Comparison of ENCODE assay signal across 13 cellular contexts in the genomic region with DNA sequence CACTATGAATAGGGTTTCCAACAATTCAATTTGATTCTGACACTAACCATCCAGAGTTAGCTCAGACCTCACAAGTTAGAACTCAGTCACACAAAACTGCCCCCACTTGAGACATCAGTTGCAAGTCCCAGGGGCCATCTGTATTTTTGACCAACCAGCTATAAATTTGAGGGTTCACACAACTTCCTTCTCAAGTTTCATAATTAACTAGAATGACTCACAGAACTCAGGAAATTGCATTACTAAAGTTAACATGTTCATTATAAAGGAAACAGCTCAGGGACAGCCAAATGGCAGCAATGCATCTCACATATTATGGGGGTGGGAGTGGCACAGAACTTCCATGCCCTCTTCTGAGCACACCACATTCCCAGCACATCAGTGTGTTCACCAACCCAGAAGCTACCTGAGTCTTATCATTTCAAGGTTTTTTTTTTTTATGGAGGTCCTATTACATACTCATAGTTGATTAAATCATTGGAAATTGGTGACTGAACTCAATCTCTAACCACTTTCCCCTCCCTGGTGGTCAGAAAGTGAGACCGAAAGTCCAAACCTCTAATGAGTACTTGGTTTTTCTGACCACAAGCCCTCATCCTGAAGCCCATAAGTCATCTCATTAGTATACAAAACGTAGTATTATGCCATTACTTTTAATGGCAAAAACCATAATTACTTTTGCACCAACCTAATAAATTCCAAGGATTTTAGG.
DNase-seq lines count a peak whose midpoint lies in the region; ATAC-seq and TF ChIP-seq lines count a peak whose summit lies in the region.
"Had no signal": no experiment of that assay in that cellular context is flagged by ENCODE, and none has a peak within 500 bp of the region (broad histone marks: within the 10 kb centered on the region; RNA-seq: fewer than 3 reads in every experiment).

No MANE protein-coding gene starts in this region.

- H3K9me3 Mint-ChIP-seq in activated CD4-positive, alpha-beta T cell treated with anti-CD3 and anti-CD28 coated beads for 36 hours (ENCODE audit: low read depth): peaks cover 5% of the 10 kb centered on the region

- no peaks in the 10 kb centered on the region for H3K9me3 ChIP-seq in mesenchymal stem cell (ENCODE audit: control insufficient read depth, low read length)
- H3K9me3 ChIP-seq in T-helper 17 cell (ENCODE audit: control insufficient read depth, low read length, poor library complexity, severe bottlenecking): no peaks in the 10 kb centered on the region

- H3K4me3 Mint-ChIP-seq in activated CD4-positive, alpha-beta T cell treated with anti-CD3 and anti-CD28 coated beads for 36 hours: no peak overlapping the region
- H3K4me3 Mint-ChIP-seq in T-helper 17 cell: no peak overlapping the region
- H3K4me3 Mint-ChIP-seq: naive thymus-derived CD8-positive, alpha-beta T cell had no signal

- no peaks in the 10 kb centered on the region for H3K4me1 Mint-ChIP-seq in activated CD4-positive, alpha-beta T cell treated with anti-CD3 and anti-CD28 coated beads for 36 hours
- no peaks in the 10 kb centered on the region for H3K4me1 Mint-ChIP-seq in T-helper 17 cell
- H3K4me1 Mint-ChIP-seq: naive thymus-derived CD8-positive, alpha-beta T cell had no signal

- DNase-seq in NOMO-1 treated with DMSO at 0.1 percent for 48 hours (lab: John Stamatoyannopoulos, UW; ENCODE audit: unreplicated experiment): peak; percentile 99
- DNase-seq in mesenchymal stem cell: peak; percentile 77
- DNase-seq in omental fat pad (ENCODE audit: low spot score): no peak
- DNase-seq in activated CD4-positive, alpha-beta T cell treated with anti-CD3 and anti-CD28 coated beads for 36 hours: no peak
- DNase-seq in T-helper 17 cell: no peak
- no peak for DNase-seq in NCI-H1048 (lab: John Stamatoyannopoulos, UW)
- DNase-seq: activated CD8-positive, alpha-beta memory T cell treated with anti-CD3 and anti-CD28 coated beads for 24 hours; colonic mucosa; naive thymus-derived CD8-positive, alpha-beta T cell; substantia nigra had no signal

- H2AFZ ChIP-seq in mesenchymal stem cell (ENCODE audit: low read depth, low read length): no peak overlapping the region

- H2BK15ac ChIP-seq in mesenchymal stem cell (ENCODE audit: low read depth, poor library complexity, severe bottlenecking): no peak overlapping the region

- no peak overlapping the region for H2BK12ac ChIP-seq in mesenchymal stem cell (ENCODE audit: low read length in 2 of 2)

- H3K27me3 Mint-ChIP-seq in activated CD4-positive, alpha-beta T cell treated with anti-CD3 and anti-CD28 coated beads for 36 hours: no peaks in the 10 kb centered on the region
- no peaks in the 10 kb centered on the region for H3K27me3 Mint-ChIP-seq in T-helper 17 cell
- H3K27me3 Mint-ChIP-seq: naive thymus-derived CD8-positive, alpha-beta T cell had no signal

- no peak overlapping the region for H3K4me2 ChIP-seq in mesenchymal stem cell (ENCODE audit: low read length, poor library complexity, severe bottlenecking)

- no peak overlapping the region for H4K8ac ChIP-seq in mesenchymal stem cell (ENCODE audit: low read length)

- H3K27ac ChIP-seq in mesenchymal stem cell (ENCODE audit: low read length, poor library complexity, severe bottlenecking): no peak overlapping the region
- H3K27ac ChIP-seq: colonic mucosa had no signal

- no peaks in the 10 kb centered on the region for H3K36me3 Mint-ChIP-seq in activated CD4-positive, alpha-beta T cell treated with anti-CD3 and anti-CD28 coated beads for 36 hours (ENCODE audit: low read depth)
- H3K36me3 Mint-ChIP-seq in T-helper 17 cell (ENCODE audit: low read depth): no peaks in the 10 kb centered on the region
- H3K36me3 Mint-ChIP-seq: naive thymus-derived CD8-positive, alpha-beta T cell had no signal

- H3K18ac ChIP-seq in mesenchymal stem cell (ENCODE audit: low read depth in 1 of 2, low read length in 2 of 2): no peak overlapping the region

- H3K4me1 ChIP-seq in mesenchymal stem cell (ENCODE audit: control insufficient read depth, insufficient read depth, low read depth, low read length): no peaks in the 10 kb centered on the region
- H3K4me1 ChIP-seq: colonic mucosa had no signal

- no peak overlapping the region for H2AK5ac ChIP-seq in mesenchymal stem cell (ENCODE audit: low read length, severe bottlenecking)

- H3K79me1 ChIP-seq in mesenchymal stem cell (replicated peaks; ENCODE audit: low read length, poor library complexity, severe bottlenecking): no peaks in the 10 kb centered on the region

- no peaks in the 10 kb centered on the region for H3K36me3 ChIP-seq in mesenchymal stem cell (ENCODE audit: control insufficient read depth in 1 of 2, insufficient read depth in 2 of 2, low read depth in 1 of 2, low read length in 2 of 2)
- H3K36me3 ChIP-seq: colonic mucosa had no signal

- intact Hi-C loops in activated CD4-positive, alpha-beta T cell treated with anti-CD3 and anti-CD28 coated beads for 36 hours (cut with DNase I, micrococcal nuclease): no loop called here

- no peak overlapping the region for H2BK120ac ChIP-seq in mesenchymal stem cell (ENCODE audit: low read depth, low read length)

- H3K27me3 ChIP-seq in mesenchymal stem cell (ENCODE audit: control insufficient read depth in 1 of 2, insufficient read depth in 1 of 2, low read length in 2 of 2): no peaks in the 10 kb centered on the region
- H3K27me3 ChIP-seq: colonic mucosa had no signal

- H3K4me3 ChIP-seq in mesenchymal stem cell (ENCODE audit: insufficient read depth in 1 of 2, low read depth in 1 of 2, low read length in 2 of 2): no peak overlapping the region
- H3K4me3 ChIP-seq: colonic mucosa had no signal

- H3K14ac ChIP-seq in mesenchymal stem cell (ENCODE audit: low read length in 2 of 2): no peak overlapping the region

- H3K27ac Mint-ChIP-seq in activated CD4-positive, alpha-beta T cell treated with anti-CD3 and anti-CD28 coated beads for 36 hours: no peak overlapping the region
- no peak overlapping the region for H3K27ac Mint-ChIP-seq in T-helper 17 cell
- H3K27ac Mint-ChIP-seq: naive thymus-derived CD8-positive, alpha-beta T cell had no signal

- POLR2A ChIA-PET in activated CD4-positive, alpha-beta T cell treated with anti-CD3 and anti-CD28 coated beads for 36 hours (lab: Charles Lee): no interaction called here

- no peak for TF ChIP-seq CTCF in omental fat pad (IDR thresholded peaks at IDR 0.05)

- 70% methylated on average over 2 of the region's 2 CpGs for WGBS in mesenchymal stem cell

- CTCF ChIA-PET in activated CD4-positive, alpha-beta T cell treated with anti-CD3 and anti-CD28 coated beads for 36 hours (lab: Charles Lee): interaction anchor here (0.7 kb wide), 1 partner anchor 309 kb away, joined by 3 read pairs; no protein-coding TSS in a partner anchor

- H2BK5ac ChIP-seq in mesenchymal stem cell (ENCODE audit: low read depth, low read length, poor library complexity, severe bottlenecking): no peak overlapping the region

- ATAC-seq in GM19397 (IDR thresholded peaks at IDR 0.05; ENCODE audit: unreplicated experiment): peak; percentile 80
- ATAC-seq in HG03175 (IDR thresholded peaks at IDR 0.05; ENCODE audit: unreplicated experiment): peak; percentile 74
- ATAC-seq in omental fat pad (ENCODE audit: low FRiP score): no peak
- no peak for ATAC-seq in activated CD4-positive, alpha-beta T cell treated with anti-CD3 and anti-CD28 coated beads for 36 hours
- no peak for ATAC-seq in T-helper 17 cell
- ATAC-seq: naive thymus-derived CD8-positive, alpha-beta T cell; sciatic nerve had no signal

- no peak overlapping the region for H3K4ac ChIP-seq in mesenchymal stem cell (ENCODE audit: low read depth in 1 of 2, low read length in 2 of 2)

- H3K9ac ChIP-seq in mesenchymal stem cell (ENCODE audit: low read length): no peak overlapping the region

- H4K91ac ChIP-seq in mesenchymal stem cell (ENCODE audit: low read length): no peak overlapping the region

- H3K23ac ChIP-seq in mesenchymal stem cell (ENCODE audit: low read length in 2 of 2): no peak overlapping the region

Comparison
In these comparisons a context has a peak if more than half of its experiments do, and no peak if none do; other contexts are left out.
1. ATAC-seq: peak in GM19397 (single experiment) and HG03175 (single experiment); none in omental fat pad (single experiment), activated CD4-positive, alpha-beta T cell treated with anti-CD3 and anti-CD28 coated beads for 36 hours (single experiment) and T-helper 17 cell (single experiment).
2. DNase-seq: peak in NOMO-1 treated with DMSO at 0.1 percent for 48 hours (single experiment) and mesenchymal stem cell (single experiment); none in omental fat pad (single experiment), activated CD4-positive, alpha-beta T cell treated with anti-CD3 and anti-CD28 coated beads for 36 hours (single experiment), T-helper 17 cell (0 of 3) and NCI-H1048 (single experiment).